30 cellular contexts compared by ENCODE assay signal in genomic region chr2:235003096-235003775, GRCh38. TPM values are rescaled to one million over a fixed set of nuclear protein-coding genes. Genes with fewer than 3 reads are reported as not detected.
DNase-seq lines count a peak whose midpoint lies in the region; ATAC-seq, FAIRE-seq and TF ChIP-seq lines count a peak whose summit lies in the region.
"Had no signal": no experiment of that assay in that cellular context is flagged by ENCODE, and none has a peak within 500 bp of the region (broad histone marks: within the 10 kb centered on the region; RNA-seq: fewer than 3 reads in every experiment).

No MANE protein-coding gene starts in this region.

- H3K14ac ChIP-seq in mesenchymal stem cell (ENCODE audit: low read length in 2 of 2) = no peak overlapping the region

- intact Hi-C loops in Caco-2 (cut with micrococcal nuclease; ENCODE audit: unreplicated experiment) = no loop called here

- H3K27me3 ChIP-seq in Caco-2 (replicated peaks; ENCODE audit: control insufficient read depth, insufficient read depth, low read length) = no peaks in the 10 kb centered on the region
- no peaks in the 10 kb centered on the region for H3K27me3 ChIP-seq in astrocyte (ENCODE audit: insufficient read depth, low read length)
- no peaks in the 10 kb centered on the region for H3K27me3 ChIP-seq in mesenchymal stem cell (ENCODE audit: control insufficient read depth in 1 of 2, insufficient read depth in 1 of 2, low read length in 2 of 2)
- H3K27me3 ChIP-seq: adrenal gland, vagina had no signal

- H3K36me3 Mint-ChIP-seq in Caco-2 (ENCODE audit: insufficient read depth, unreplicated experiment) (peaks cover 32% of the 10 kb centered on the region), astrocyte (ENCODE audit: low read depth, unreplicated experiment) (peaks cover 55% of the 10 kb centered on the region), progenitor cell of endocrine pancreas (ENCODE audit: insufficient read depth) (peaks cover 13% of the 10 kb centered on the region)
- H3K36me3 Mint-ChIP-seq: CD8-positive, alpha-beta T cell had no signal

- H3K4ac ChIP-seq in mesenchymal stem cell (ENCODE audit: low read depth in 1 of 2, low read length in 2 of 2) = peak overlapping the region in 1 of 2 experiments; percentile 30

- H3K4me2 ChIP-seq in astrocyte (ENCODE audit: low read length) (no peak overlapping the region), mesenchymal stem cell (ENCODE audit: low read length, poor library complexity, severe bottlenecking) (no peak overlapping the region)
- H3K4me2 ChIP-seq: A549, KMS-11 had no signal

- H3K4me3 ChIP-seq in Caco-2 (ENCODE audit: low read depth, low read length) = no peak overlapping the region
- H3K4me3 ChIP-seq in astrocyte (ENCODE audit: insufficient read depth, low read depth, low read length) = no peak overlapping the region
- no peak overlapping the region for H3K4me3 ChIP-seq in mesenchymal stem cell (ENCODE audit: insufficient read depth in 1 of 2, low read depth in 1 of 2, low read length in 2 of 2)
- H3K4me3 ChIP-seq: A549, adrenal gland, vagina had no signal

- TF ChIP-seq CTCF in Caco-2 (IDR thresholded peaks at IDR 0.05; ENCODE audit: insufficient read depth in 1 of 2, low read depth in 1 of 2, low read length in 1 of 2, severe bottlenecking in 1 of 2, unreplicated experiment in 1 of 2) (no peak), astrocyte (IDR thresholded peaks at IDR 0.05; ENCODE audit: insufficient read depth, low read depth, low read length) (no peak), progenitor cell of endocrine pancreas (IDR thresholded peaks at IDR 0.05; ENCODE audit: unreplicated experiment) (no peak)

- no peak overlapping the region for H2BK5ac ChIP-seq in mesenchymal stem cell (ENCODE audit: low read depth, low read length, poor library complexity, severe bottlenecking)

- H2BK12ac ChIP-seq in mesenchymal stem cell (ENCODE audit: low read length in 2 of 2) = peak overlapping the region; percentile 10 to 38

- H3K4me3 Mint-ChIP-seq in Caco-2 (ENCODE audit: unreplicated experiment) (peak overlapping the region; percentile 27), astrocyte (ENCODE audit: unreplicated experiment) (no peak overlapping the region), progenitor cell of endocrine pancreas (ENCODE audit: low read depth) (no peak overlapping the region)
- H3K4me3 Mint-ChIP-seq: brain; CD8-positive, alpha-beta T cell; stimulated activated naive B cell treated with anti-CD40 and anti-IgM and Interleukin-4, amounts not matched to agents 10 μg/mL and 1 μg/mL and 100 μg/mL, for 72 hours had no signal

- H3K9me3 ChIP-seq in Caco-2 (no peaks in the 10 kb centered on the region), astrocyte (ENCODE audit: insufficient read depth, low read depth, low read length) (no peaks in the 10 kb centered on the region), mesenchymal stem cell (ENCODE audit: control insufficient read depth, low read length) (no peaks in the 10 kb centered on the region)
- H3K9me3 ChIP-seq: A549, adrenal gland, vagina had no signal

- H3K27ac Mint-ChIP-seq in Caco-2 (ENCODE audit: unreplicated experiment) (peak overlapping the region; percentile 52), astrocyte (ENCODE audit: unreplicated experiment) (peak overlapping the region; percentile 58), progenitor cell of endocrine pancreas (peak overlapping the region; percentile 80)
- H3K27ac Mint-ChIP-seq: CD8-positive, alpha-beta T cell; stimulated activated naive B cell treated with anti-CD40 and anti-IgM and Interleukin-4, amounts not matched to agents 10 μg/mL and 1 μg/mL and 100 μg/mL, for 72 hours had no signal

- no peak overlapping the region for H3K23ac ChIP-seq in mesenchymal stem cell (ENCODE audit: low read length in 2 of 2)

- H3K9me3 Mint-ChIP-seq in Caco-2 (ENCODE audit: unreplicated experiment) (no peaks in the 10 kb centered on the region), astrocyte (ENCODE audit: unreplicated experiment) (no peaks in the 10 kb centered on the region), progenitor cell of endocrine pancreas (ENCODE audit: low read depth) (no peaks in the 10 kb centered on the region)
- H3K9me3 Mint-ChIP-seq: CD8-positive, alpha-beta T cell; stimulated activated naive B cell treated with anti-CD40 and anti-IgM and Interleukin-4, amounts not matched to agents 10 μg/mL and 1 μg/mL and 100 μg/mL, for 72 hours had no signal

- H3K9ac ChIP-seq in astrocyte (ENCODE audit: low read length) = no peak overlapping the region
- no peak overlapping the region for H3K9ac ChIP-seq in mesenchymal stem cell (ENCODE audit: low read length)
- H3K9ac ChIP-seq: KMS-11 had no signal

- H2BK120ac ChIP-seq in mesenchymal stem cell (ENCODE audit: low read depth, low read length) = no peak overlapping the region

- ATAC-seq in GM21619 (IDR thresholded peaks at IDR 0.05; ENCODE audit: unreplicated experiment) (no peak), HG03095 (IDR thresholded peaks at IDR 0.05; ENCODE audit: unreplicated experiment) (no peak)
- ATAC-seq: A549; CD8-positive, alpha-beta T cell; stimulated activated naive B cell treated with anti-CD40 and anti-IgM and Interleukin-4, amounts not matched to agents 10 μg/mL and 1 μg/mL and 100 μg/mL, for 72 hours had no signal

- peaks cover 99% of the 10 kb centered on the region for H3K79me2 ChIP-seq in astrocyte (ENCODE audit: insufficient read depth, low read length)

- no peak for FAIRE-seq in astrocyte (lab: Jason Lieb, UNC)
- FAIRE-seq: A549, frontal cortex had no signal

- H3K4me1 ChIP-seq in Caco-2 (peaks cover 92% of the 10 kb centered on the region), astrocyte (ENCODE audit: insufficient read depth, low read length) (peaks cover 24% of the 10 kb centered on the region), mesenchymal stem cell (ENCODE audit: control insufficient read depth, insufficient read depth, low read depth, low read length) (peaks cover 64% of the 10 kb centered on the region)

- 90% methylated on average over 12 of the region's 12 CpGs for WGBS in mesenchymal stem cell

- no peaks in the 10 kb centered on the region for H3K79me1 ChIP-seq in mesenchymal stem cell (replicated peaks; ENCODE audit: low read length, poor library complexity, severe bottlenecking)

- H3K36me3 ChIP-seq in Caco-2 (ENCODE audit: control insufficient read depth, insufficient read depth, low read length) (no peaks in the 10 kb centered on the region), astrocyte (ENCODE audit: insufficient read depth, low read length) (peaks cover 26% of the 10 kb centered on the region), mesenchymal stem cell (ENCODE audit: control insufficient read depth in 1 of 2, insufficient read depth in 2 of 2, low read depth in 1 of 2, low read length in 2 of 2) (peaks cover 42 to 74% of the 10 kb centered on the region in 2 experiments)
- H3K36me3 ChIP-seq: adrenal gland, vagina had no signal

- H3K18ac ChIP-seq in mesenchymal stem cell (ENCODE audit: low read depth in 1 of 2, low read length in 2 of 2) = peak overlapping the region; percentile 17 to 31

- H4K20me1 ChIP-seq in astrocyte (ENCODE audit: insufficient read depth, low read length) = peaks cover 100% of the 10 kb centered on the region

- H2AFZ ChIP-seq in astrocyte (ENCODE audit: low read depth, low read length) = no peak overlapping the region
- H2AFZ ChIP-seq in mesenchymal stem cell (ENCODE audit: low read depth, low read length) = no peak overlapping the region

- H3K27ac ChIP-seq in astrocyte (ENCODE audit: low read depth, low read length) (no peak overlapping the region), mesenchymal stem cell (ENCODE audit: low read length, poor library complexity, severe bottlenecking) (no peak overlapping the region)
- H3K27ac ChIP-seq: KMS-11, vagina had no signal

- no peaks in the 10 kb centered on the region for H3K27me3 Mint-ChIP-seq in Caco-2 (ENCODE audit: insufficient read depth, unreplicated experiment)
- no peaks in the 10 kb centered on the region for H3K27me3 Mint-ChIP-seq in astrocyte (ENCODE audit: low read depth, unreplicated experiment)
- no peaks in the 10 kb centered on the region for H3K27me3 Mint-ChIP-seq in progenitor cell of endocrine pancreas
- H3K27me3 Mint-ChIP-seq: brain; stimulated activated naive B cell treated with anti-CD40 and anti-IgM and Interleukin-4, amounts not matched to agents 10 μg/mL and 1 μg/mL and 100 μg/mL, for 72 hours had no signal

- no peak overlapping the region for H2BK15ac ChIP-seq in mesenchymal stem cell (ENCODE audit: low read depth, poor library complexity, severe bottlenecking)

- no peak overlapping the region for H4K8ac ChIP-seq in mesenchymal stem cell (ENCODE audit: low read length)

- POLR2A ChIA-PET in Caco-2 (lab: Charles Lee) = no interaction called here

- CTCF ChIA-PET in Caco-2 (lab: Charles Lee) = no interaction called here

- peak overlapping the region; percentile 40 for H4K91ac ChIP-seq in mesenchymal stem cell (ENCODE audit: low read length)

- peaks cover 36% of the 10 kb centered on the region for H3K4me1 Mint-ChIP-seq in Caco-2 (ENCODE audit: low read depth, unreplicated experiment)
- peaks cover 58% of the 10 kb centered on the region for H3K4me1 Mint-ChIP-seq in astrocyte (ENCODE audit: low read depth, unreplicated experiment)
- H3K4me1 Mint-ChIP-seq in progenitor cell of endocrine pancreas (ENCODE audit: low read depth) = peaks cover 85% of the 10 kb centered on the region

- H2AK5ac ChIP-seq in mesenchymal stem cell (ENCODE audit: low read length, severe bottlenecking) = peak overlapping the region; percentile 6

- DNase-seq in Caco-2 = no peak
- DNase-seq in astrocyte (ENCODE audit: low read depth) = no peak
- no peak for DNase-seq in mesenchymal stem cell
- no peak for DNase-seq in progenitor cell of endocrine pancreas (ENCODE audit: low spot score, unreplicated experiment)
- no peak for DNase-seq in SHP77 treated with DMSO at 0.1 percent for 48 hours (lab: John Stamatoyannopoulos, UW)
- no peak for DNase-seq in activated effector memory CD4-positive, alpha-beta T cell treated with anti-CD3 and anti-CD28 coated beads, Interleukin-2, amount 50 U/mL, for 16 hours
- DNase-seq: activated CD4-positive, alpha-beta T cell treated with anti-CD3 and anti-CD28 coated beads, Interleukin-2, amount 50 U/mL, for 48 hours; activated CD4-positive, CD25-positive, alpha-beta regulatory T cell treated with anti-CD3 and anti-CD28 coated beads, Interleukin-2, amount 50 U/mL, for 72 hours; activated naive CD4-positive, alpha-beta T cell; activated T-cell treated with anti-CD3 and anti-CD28 coated beads, Interleukin-2, amount 50 U/mL, for 48 hours; adrenal gland; AML-193; CD8-positive, alpha-beta T cell; hippocampal formation; MM.1S; NCI-H1417; NCI-H2081; NCI-H2227 treated with DMSO at 0.1 percent for 48 hours; NCI-H526; NK-92 treated with Interleukin-12 subunit alpha and Interleukin-12 subunit beta, amount 100 ng/mL, for 24 hours; SIG-M5; stimulated activated naive B cell treated with anti-CD40 and anti-IgM and Interleukin-4, amounts not matched to agents 10 μg/mL and 1 μg/mL and 100 μg/mL, for 72 hours had no signal

- no TSS peak for BruUV-seq in Caco-2 (replicated peaks; lab: Mats Ljungman, UMichigan)

RNA-seq across cellular contexts. Expression of gene SH3BP4, which starts 51.4 kb away (rescaled TPM):
- total RNA-seq in Caco-2 (2022) = 29.1 and 29.9 TPM in 2 replicates
- total RNA-seq in astrocyte = 117 and 127 TPM in 2 replicates
- 48.8 TPM for polyA plus RNA-seq in mesenchymal stem cell (2013, experiment 1 of 2)
- polyA plus RNA-seq in mesenchymal stem cell (2013, experiment 2 of 2) = 47.7 TPM
- 45.7 and 49.0 TPM in 2 replicates for total RNA-seq in progenitor cell of endocrine pancreas
- total RNA-seq: T-helper 2 cell treated with Interferon-gamma antibody and Interleukin-4, amounts not matched to agents 100 ng/mL and 5 ng/mL, for 36 hours had no signal
